In the genomic region with DNA sequence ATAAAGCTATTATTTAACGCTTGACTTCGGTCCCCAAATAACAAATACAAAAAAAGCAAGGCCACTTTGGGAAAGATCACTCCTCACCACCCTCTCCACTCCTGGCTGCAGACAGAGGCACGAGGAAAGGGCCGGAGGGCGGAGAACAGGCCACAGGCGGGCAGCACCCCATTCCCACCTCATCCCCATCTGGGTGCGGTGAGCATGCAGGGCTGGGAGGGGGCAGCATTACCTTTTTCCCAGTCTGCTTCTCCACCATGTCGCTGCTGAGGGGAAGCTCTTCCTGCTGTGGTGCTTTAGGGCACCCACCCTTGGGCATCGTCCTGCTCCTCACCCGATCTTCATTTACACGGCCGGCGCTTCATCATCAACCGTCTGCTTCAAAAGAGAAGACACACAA, we compare ENCODE assay signal across 10 cellular contexts.
DNase-seq lines count a peak whose midpoint lies in the region; ATAC-seq, FAIRE-seq and TF ChIP-seq lines count a peak whose summit lies in the region.
"Had no signal": no experiment of that assay in that cellular context is flagged by ENCODE, and none has a peak within 500 bp of the region (broad histone marks: within the 10 kb centered on the region; RNA-seq: fewer than 3 reads in every experiment).

No MANE protein-coding gene starts in this region.

- H3K9me3 ChIP-seq in HepG2 (ENCODE audit: low read length) (no peaks in the 10 kb centered on the region), right lobe of liver (no peaks in the 10 kb centered on the region)

- TF ChIP-seq EP300 in HepG2 (IDR thresholded peaks at IDR 0.05; ENCODE audit: low read depth in 2 of 2, low read length in 2 of 2) = no peak
- TF ChIP-seq EP300 in HepG2 (CRISPR knock-in tag; IDR thresholded peaks at IDR 0.05; ENCODE audit: borderline replicate concordance) = no peak

- WGBS in HepG2 (ENCODE audit: low lambda C conversion rate) = 95% methylated on average over 14 of the region's 14 CpGs
- WGBS in right lobe of liver (ENCODE audit: insufficient coverage, low coverage, low lambda C conversion rate, missing lambda C conversion rate) = 65% methylated on average over 13 of the region's 14 CpGs

- peaks cover 33% of the 10 kb centered on the region for H3K4me1 ChIP-seq in HepG2 (ENCODE audit: insufficient read depth, low read length)
- H3K4me1 ChIP-seq in right lobe of liver = peaks cover 0 to 21% (median 14%) of the 10 kb centered on the region in 4 donors

- H3K27ac ChIP-seq in HepG2 (ENCODE audit: extremely low read length, insufficient read depth, low read length) (no peak overlapping the region), right lobe of liver (peak overlapping the region in 1 of 3 donors; percentile 1)

- H3K4me2 ChIP-seq in HepG2 (ENCODE audit: low read depth, low read length) = no peak overlapping the region

- peaks cover 92% of the 10 kb centered on the region for H4K20me1 ChIP-seq in HepG2 (ENCODE audit: insufficient read depth, low read length)

- no peak overlapping the region for H2AFZ ChIP-seq in HepG2 (ENCODE audit: low read length)

- POLR2A ChIA-PET in HepG2 (lab: Yijun Ruan, JAX) = no interaction called here

- no peak for ATAC-seq in HepG2
- ATAC-seq in right lobe of liver = no peak
- ATAC-seq in memory B cell (ENCODE audit: low read depth) = no peak
- no peak for ATAC-seq in HG03439 (IDR thresholded peaks at IDR 0.05; ENCODE audit: unreplicated experiment)
- no peak for ATAC-seq in GM21825 (IDR thresholded peaks at IDR 0.05; ENCODE audit: unreplicated experiment)

- no peaks in the 10 kb centered on the region for H3K27me3 Mint-ChIP-seq in activated naive CD8-positive, alpha-beta T cell treated with anti-CD3 and anti-CD28 coated beads for 36 hours
- no peaks in the 10 kb centered on the region for H3K27me3 Mint-ChIP-seq in memory B cell

- peaks cover 96% of the 10 kb centered on the region for H3K79me2 ChIP-seq in HepG2 (ENCODE audit: insufficient read depth, low read length)

- no peak for TF ChIP-seq POLR2A in HepG2 (IDR thresholded peaks at IDR 0.05; ENCODE audit: insufficient read depth in 1 of 2, low read depth in 2 of 2, low read length in 2 of 2)
- TF ChIP-seq POLR2A in right lobe of liver (IDR thresholded peaks at IDR 0.05) = no peak

- peak overlapping the region; percentile 58 for H3K4me3 Mint-ChIP-seq in activated naive CD8-positive, alpha-beta T cell treated with anti-CD3 and anti-CD28 coated beads for 36 hours
- peak overlapping the region; percentile 77 for H3K4me3 Mint-ChIP-seq in memory B cell

- H3K36me3 Mint-ChIP-seq in activated naive CD8-positive, alpha-beta T cell treated with anti-CD3 and anti-CD28 coated beads for 36 hours = peaks cover 37% of the 10 kb centered on the region
- H3K36me3 Mint-ChIP-seq in memory B cell = peaks cover 5% of the 10 kb centered on the region

- peaks cover 85% of the 10 kb centered on the region for H3K4me1 Mint-ChIP-seq in activated naive CD8-positive, alpha-beta T cell treated with anti-CD3 and anti-CD28 coated beads for 36 hours
- peaks cover 68% of the 10 kb centered on the region for H3K4me1 Mint-ChIP-seq in memory B cell

- intact Hi-C loops in HepG2 (cut with micrococcal nuclease; ENCODE audit: unreplicated experiment) = no loop called here
- intact Hi-C loops in right lobe of liver (cut with DNase I) = no loop called here

- H3K9me3 Mint-ChIP-seq in activated naive CD8-positive, alpha-beta T cell treated with anti-CD3 and anti-CD28 coated beads for 36 hours = no peaks in the 10 kb centered on the region
- H3K9me3 Mint-ChIP-seq in memory B cell = no peaks in the 10 kb centered on the region

- no peak for FAIRE-seq in HepG2 (lab: Jason Lieb, UNC)

- H3K36me3 ChIP-seq in HepG2 (replicated peaks in 1 of 2; ENCODE audit: control insufficient read depth in 1 of 2, insufficient read depth in 2 of 2, low read length in 2 of 2) (peaks cover 29 to 51% of the 10 kb centered on the region in 2 experiments; a peak in 4 of 5 replicates), right lobe of liver (peaks cover 0 to 12% (median 0%) of the 10 kb centered on the region in 4 donors)

- peak; percentile 32 for TF ChIP-seq CTCF in HepG2 (CRISPR knock-in tag; IDR thresholded peaks at IDR 0.05)
- no peak for TF ChIP-seq CTCF in right lobe of liver (IDR thresholded peaks at IDR 0.05)

- H3K9ac ChIP-seq in HepG2 (ENCODE audit: insufficient read depth, low read depth, low read length) = no peak overlapping the region

- DNase-seq in HepG2 (ENCODE audit: low spot score) (no peak), right lobe of liver (no peak), memory B cell (ENCODE audit: low spot score in 2 of 2) (no peak), HuH-7 (ENCODE audit: low spot score) (no peak)
- DNase-seq in activated naive CD8-positive, alpha-beta T cell treated with anti-CD3 and anti-CD28 coated beads for 36 hours = no peak
- DNase-seq in effector CD4-positive, alpha-beta T cell = no peak
- DNase-seq: amygdala, NCI-H1694 treated with DMSO at 0.1 percent for 48 hours had no signal

- peak overlapping the region; percentile 98 for H3K27ac Mint-ChIP-seq in activated naive CD8-positive, alpha-beta T cell treated with anti-CD3 and anti-CD28 coated beads for 36 hours
- peak overlapping the region; percentile 78 for H3K27ac Mint-ChIP-seq in memory B cell

- in situ Hi-C loops in HepG2 (cut with HindIII; ENCODE audit: extremely low pct_ligation_motif_present, low pct_unique_long_range_greater_than_20kb) = no loop called here

- TF ChIP-seq RAD21 in HepG2 (CRISPR knock-in tag; IDR thresholded peaks at IDR 0.05) = no peak

- BruUV-seq in HepG2 (replicated peaks; lab: Mats Ljungman, UMichigan) = no TSS peak

- H3K4me3 ChIP-seq in HepG2 (replicated peaks in 1 of 3; ENCODE audit: insufficient read depth in 1 of 3, low read depth in 2 of 3, low read length in 3 of 3) = no peak overlapping the region
- H3K4me3 ChIP-seq in right lobe of liver = no peak overlapping the region

- CTCF ChIA-PET in HepG2 (lab: Yijun Ruan, JAX; ENCODE audit: low intra/inter-chr PET ratio, low total read pairs) = no interaction called here

- H3K27me3 ChIP-seq in HepG2 (ENCODE audit: control insufficient read depth in 1 of 2, insufficient read depth in 2 of 2, low read length in 2 of 2) (no peaks in the 10 kb centered on the region), right lobe of liver (no peaks in the 10 kb centered on the region)

TF ChIP-seq in HepG2, 621 proteins besides CTCF, POLR2A, EP300 and RAD21:
- no peak for TF ChIP-seq AGO1 (IDR thresholded peaks at IDR 0.05; ENCODE audit: low read depth, low read length, poor library complexity, severe bottlenecking)
- TF ChIP-seq JUND (CRISPR knock-in tag; IDR thresholded peaks at IDR 0.05) = no peak
